Comparison of ENCODE assay signal across 25 cellular contexts in genomic region chr13:114005206-114005720, GRCh38. TPM values are rescaled to one million over a fixed set of nuclear protein-coding genes. Genes with fewer than 3 reads are reported as not detected.
DNase-seq lines count a peak whose midpoint lies in the region; ATAC-seq and TF ChIP-seq lines count a peak whose summit lies in the region.
"Had no signal": no experiment of that assay in that cellular context is flagged by ENCODE, and none has a peak within 500 bp of the region (broad histone marks: within the 10 kb centered on the region; RNA-seq: fewer than 3 reads in every experiment).

No MANE protein-coding gene starts in this region.

- TF ChIP-seq RAD21 in IMR-90 (IDR thresholded peaks at IDR 0.05; ENCODE audit: low read length) = no peak

- no peaks in the 10 kb centered on the region for H3K4me1 ChIP-seq in IMR-90 (ENCODE audit: control insufficient read depth, insufficient read depth, low read length)
- no peaks in the 10 kb centered on the region for H3K4me1 ChIP-seq in right cardiac atrium (ENCODE audit: control insufficient read depth, insufficient read depth, low read length)
- H3K4me1 ChIP-seq: gastroesophageal sphincter had no signal

- dilution Hi-C loops in IMR-90 (cut with HindIII; ENCODE audit: low sequenced_read_pairs, unreplicated experiment) = no loop called here

- no peak overlapping the region for H2BK15ac ChIP-seq in IMR-90 (ENCODE audit: low read depth, low read length)

- H3K9me3 ChIP-seq in IMR-90 (ENCODE audit: control insufficient read depth, insufficient read depth, low read length) (no peaks in the 10 kb centered on the region), right cardiac atrium (ENCODE audit: control insufficient read depth, low read length) (no peaks in the 10 kb centered on the region)
- H3K9me3 ChIP-seq: gastroesophageal sphincter had no signal

- no peaks in the 10 kb centered on the region for H3K9me3 Mint-ChIP-seq in activated T-helper 2 cell treated with anti-CD3 and anti-CD28 coated beads, Interferon-gamma antibody, Interleukin-2, Interleukin-4, amounts not matched to agents 10 μg/mL and 5 μg/mL and 100 μg/mL, durations not matched to agents 14 hours and 24 hours and 36 hours
- H3K9me3 Mint-ChIP-seq: brain; dendritic cell treated with granulocyte-macrophage colony-stimulating factor and Interleukin-4, amounts not matched to agents 40 ng/mL and 50 ng/mL, for 4 days; IgD-negative memory B cell; neural crest cell had no signal

- H2AFZ ChIP-seq in IMR-90 (replicated peaks; ENCODE audit: low read length, poor library complexity) = no peak overlapping the region
- H2AFZ ChIP-seq: GM23248 had no signal

- no peak overlapping the region for H3K9ac ChIP-seq in IMR-90 (ENCODE audit: low read depth, low read length)
- H3K9ac ChIP-seq: GM23248 had no signal

- no peaks in the 10 kb centered on the region for H3K27me3 Mint-ChIP-seq in activated T-helper 2 cell treated with anti-CD3 and anti-CD28 coated beads, Interferon-gamma antibody, Interleukin-2, Interleukin-4, amounts not matched to agents 10 μg/mL and 5 μg/mL and 100 μg/mL, durations not matched to agents 14 hours and 24 hours and 36 hours (ENCODE audit: low read depth)
- H3K27me3 Mint-ChIP-seq: B cell; brain; dendritic cell treated with granulocyte-macrophage colony-stimulating factor and Interleukin-4, amounts not matched to agents 40 ng/mL and 50 ng/mL, for 4 days; IgD-negative memory B cell had no signal

- H2BK120ac ChIP-seq in IMR-90 (ENCODE audit: low read depth, low read length) = no peak overlapping the region

- H4K5ac ChIP-seq in IMR-90 (ENCODE audit: low read depth, low read length) = no peak overlapping the region

- peaks cover 11 to 54% of the 10 kb centered on the region in 2 experiments for H3K79me1 ChIP-seq in IMR-90 (ENCODE audit: low read depth in 1 of 2, low read length in 2 of 2)

- H2BK20ac ChIP-seq in IMR-90 (ENCODE audit: low read depth, low read length) = no peak overlapping the region

- POLR2A ChIA-PET in IMR-90 (lab: Charles Lee; ENCODE audit: unreplicated experiment) = no interaction called here

- no peak overlapping the region for H3K56ac ChIP-seq in IMR-90 (ENCODE audit: extremely low read depth, insufficient read depth, low read length)

- peak overlapping the region; percentile 34 for H2AK9ac ChIP-seq in IMR-90 (replicated peaks; ENCODE audit: low read depth, low read length, poor library complexity)

- no peak for TF ChIP-seq POLR2A in IMR-90 (IDR thresholded peaks at IDR 0.05; ENCODE audit: low read depth, low read length)

- no peak overlapping the region for H4K8ac ChIP-seq in IMR-90 (ENCODE audit: low read depth in 2 of 2, low read length in 2 of 2)

- H3K27me3 ChIP-seq in IMR-90 (ENCODE audit: control insufficient read depth, insufficient read depth, low read length) (no peaks in the 10 kb centered on the region), right cardiac atrium (ENCODE audit: control insufficient read depth, insufficient read depth) (no peaks in the 10 kb centered on the region)
- H3K27me3 ChIP-seq: gastroesophageal sphincter had no signal

- no peak overlapping the region for H3K23ac ChIP-seq in IMR-90 (ENCODE audit: low read depth, low read length)

- no peak for TF ChIP-seq CTCF in IMR-90 (conservative IDR thresholded peaks at IDR 0.05; ENCODE audit: low read depth, low read length)

- no peaks in the 10 kb centered on the region; the same call in 1 of the 2 replicates for H4K20me1 ChIP-seq in IMR-90 (ENCODE audit: insufficient read depth, low read length)

- H3K18ac ChIP-seq in IMR-90 (ENCODE audit: low read depth, low read length) = no peak overlapping the region

- H3K4me3 ChIP-seq in IMR-90 (ENCODE audit: insufficient read depth, low read depth, low read length) (no peak overlapping the region), right cardiac atrium (ENCODE audit: low read length) (no peak overlapping the region)
- H3K4me3 ChIP-seq: gastroesophageal sphincter, GM23248, lung had no signal

- no peaks in the 10 kb centered on the region for H3K4me1 Mint-ChIP-seq in activated T-helper 2 cell treated with anti-CD3 and anti-CD28 coated beads, Interferon-gamma antibody, Interleukin-2, Interleukin-4, amounts not matched to agents 10 μg/mL and 5 μg/mL and 100 μg/mL, durations not matched to agents 14 hours and 24 hours and 36 hours (ENCODE audit: low read depth)
- H3K4me1 Mint-ChIP-seq: B cell, IgD-negative memory B cell, neural crest cell had no signal

- H3K4ac ChIP-seq in IMR-90 (ENCODE audit: low read depth, low read length) = peak overlapping the region; percentile 17; the same call in 1 of the 2 replicates

- H3K4me3 Mint-ChIP-seq in activated T-helper 2 cell treated with anti-CD3 and anti-CD28 coated beads, Interferon-gamma antibody, Interleukin-2, Interleukin-4, amounts not matched to agents 10 μg/mL and 5 μg/mL and 100 μg/mL, durations not matched to agents 14 hours and 24 hours and 36 hours (ENCODE audit: low read depth) = no peak overlapping the region
- H3K4me3 Mint-ChIP-seq: B cell; brain; dendritic cell treated with granulocyte-macrophage colony-stimulating factor and Interleukin-4, amounts not matched to agents 40 ng/mL and 50 ng/mL, for 4 days; neural crest cell had no signal

- H3K4me2 ChIP-seq in IMR-90 (ENCODE audit: low read depth, low read length) = no peak overlapping the region

- no peak overlapping the region for H2BK5ac ChIP-seq in IMR-90 (ENCODE audit: low read depth, low read length, poor library complexity, severe bottlenecking)

- WGBS in IMR-90 (ENCODE audit: extremely low coverage in 2 of 2, insufficient read length in 1 of 2), 2 experiments = 100% methylated on average over 2 of the region's 15 CpGs; no CpG with 5 or more reads in 1 of the 2 experiments
- WGBS in right cardiac atrium = 77% methylated on average over 15 of the region's 15 CpGs

- H3K36me3 Mint-ChIP-seq in activated T-helper 2 cell treated with anti-CD3 and anti-CD28 coated beads, Interferon-gamma antibody, Interleukin-2, Interleukin-4, amounts not matched to agents 10 μg/mL and 5 μg/mL and 100 μg/mL, durations not matched to agents 14 hours and 24 hours and 36 hours (ENCODE audit: low read depth) = no peaks in the 10 kb centered on the region

- no peak overlapping the region for H3K14ac ChIP-seq in IMR-90 (replicated peaks; ENCODE audit: low read depth, low read length)

- no peak overlapping the region for H4K91ac ChIP-seq in IMR-90 (ENCODE audit: insufficient read depth, low read depth, low read length)

- H3K27ac ChIP-seq in IMR-90 (ENCODE audit: insufficient read depth, low read length) = no peak overlapping the region
- peak overlapping the region; percentile 40 for H3K27ac ChIP-seq in angular gyrus (ENCODE audit: low read depth, low read length)
- no peak overlapping the region for H3K27ac ChIP-seq in right cardiac atrium (ENCODE audit: low read length)
- H3K27ac ChIP-seq: epithelial cell of prostate, GM23248 had no signal

- intact Hi-C loops in IMR-90 (cut with micrococcal nuclease) (no loop called here), right cardiac atrium (cut with DNase I) (no loop called here), posterior vena cava (cut with DNase I) (no loop called here)
- intact Hi-C loops in activated T-helper 2 cell treated with anti-CD3 and anti-CD28 coated beads, Interferon-gamma antibody, Interleukin-2, Interleukin-4, amounts not matched to agents 10 μg/mL and 5 μg/mL and 100 μg/mL, durations not matched to agents 14 hours and 24 hours and 36 hours (cut with micrococcal nuclease) = no loop called here

- no peak overlapping the region for H2AK5ac ChIP-seq in IMR-90 (ENCODE audit: low read depth, low read length)

- no peak overlapping the region for H3K27ac Mint-ChIP-seq in activated T-helper 2 cell treated with anti-CD3 and anti-CD28 coated beads, Interferon-gamma antibody, Interleukin-2, Interleukin-4, amounts not matched to agents 10 μg/mL and 5 μg/mL and 100 μg/mL, durations not matched to agents 14 hours and 24 hours and 36 hours
- H3K27ac Mint-ChIP-seq: B cell; dendritic cell treated with granulocyte-macrophage colony-stimulating factor and Interleukin-4, amounts not matched to agents 40 ng/mL and 50 ng/mL, for 4 days had no signal

- BruUV-seq in IMR-90 (replicated peaks; lab: Mats Ljungman, UMichigan) = no TSS peak

- H3K9me1 ChIP-seq in IMR-90 (ENCODE audit: insufficient read depth, low read length) = no peaks in the 10 kb centered on the region; the same call in 1 of the 2 replicates

- CTCF ChIA-PET in IMR-90 (lab: Yijun Ruan, JAX) = no interaction called here

- ATAC-seq in IMR-90 (ENCODE audit: low read depth) (peak; percentile 12; the same call in 1 of the 2 replicates), right cardiac atrium (peak; percentile 9 to 29), GM21367 (IDR thresholded peaks at IDR 0.05; ENCODE audit: unreplicated experiment) (no peak), GM21737 (IDR thresholded peaks at IDR 0.05; ENCODE audit: unreplicated experiment) (no peak)

- in situ Hi-C loops in IMR-90 (cut with MboI; ENCODE audit: low sequenced_read_pairs) = no loop called here

- H3K36me3 ChIP-seq in IMR-90 (ENCODE audit: control insufficient read depth, insufficient read depth, low read length) = peaks cover 60% of the 10 kb centered on the region

- no peak for DNase-seq in IMR-90
- DNase-seq in right cardiac atrium = peak; percentile 22 to 47 (median 34)
- DNase-seq in posterior vena cava (ENCODE audit: low spot score) = peak; percentile 75
- DNase-seq in midbrain (lab: John Stamatoyannopoulos, UW) = no peak
- no peak for DNase-seq in activated T-helper 2 cell treated with anti-CD3 and anti-CD28 coated beads, Interferon-gamma antibody, Interleukin-2, Interleukin-4, amounts not matched to agents 10 μg/mL and 5 μg/mL and 100 μg/mL, durations not matched to agents 14 hours and 24 hours and 36 hours (ENCODE audit: low spot score)
- DNase-seq: activated CD4-positive, CD25-positive, alpha-beta regulatory T cell; activated gamma-delta T cell treated with Interleukin-2 at 50 U/mL for 16 hours; DMS 273 treated with DMSO at 0.1 percent for 48 hours; GM23248; NCI-H510A treated with DMSO at 0.1 percent for 48 hours; retina; stimulated activated CD4-positive, alpha-beta T cell treated with anti-CD3 and anti-CD28 coated beads, Interleukin-1b, Interleukin-23, amount 100 ng/mL, for 48 hours; substantia nigra; T-helper 2 cell had no signal

RNA-seq across cellular contexts. Expression of gene C13orf46, which starts 31.4 kb away (rescaled TPM):
- total RNA-seq in IMR-90 (2012; rRNA removed) (under 0.01 TPM in 2 replicates), right cardiac atrium (under 1 TPM; 0.21 to 0.76 (median 0.38) TPM), posterior vena cava (1 to 10 TPM; 1.2 to 1.9 TPM)
- polyA plus RNA-seq in IMR-90 (2012; rRNA removed) (2.1 and 2.5 TPM in 2 replicates), right cardiac atrium (0.20 TPM)
- 1.7 and 1.8 TPM in 2 replicates for polyA plus RNA-seq in IMR-90 (2012; cell fraction: cytosol; rRNA removed)
- polyA plus RNA-seq in IMR-90 (2012; cell fraction: nucleus; rRNA removed; ENCODE audit: low replicate concordance) = 8.9 and 10.0 TPM in 2 replicates
- 0.16 and 0.27 TPM in 2 replicates for total RNA-seq in activated T-helper 2 cell treated with anti-CD3 and anti-CD28 coated beads, Interferon-gamma antibody, Interleukin-2, Interleukin-4, amounts not matched to agents 10 μg/mL and 5 μg/mL and 100 μg/mL, durations not matched to agents 14 hours and 24 hours and 36 hours
- total RNA-seq: GM23248 had no signal

Comparison
In these comparisons a context has a peak if more than half of its experiments do, and no peak if none do; other contexts are left out.
1. ATAC-seq: peak in IMR-90 (single experiment) and right cardiac atrium (2 of 2); none in GM21367 (single experiment) and GM21737 (single experiment).
2. DNase-seq: peak in right cardiac atrium (3 of 3) and posterior vena cava (single experiment); none in IMR-90 (single experiment), midbrain (single experiment) and activated T-helper 2 cell treated with anti-CD3 and anti-CD28 coated beads, Interferon-gamma antibody, Interleukin-2, Interleukin-4, amounts not matched to agents 10 μg/mL and 5 μg/mL and 100 μg/mL, durations not matched to agents 14 hours and 24 hours and 36 hours (single experiment).